ENCODE assay signal across 15 cellular contexts in the genomic region with DNA sequence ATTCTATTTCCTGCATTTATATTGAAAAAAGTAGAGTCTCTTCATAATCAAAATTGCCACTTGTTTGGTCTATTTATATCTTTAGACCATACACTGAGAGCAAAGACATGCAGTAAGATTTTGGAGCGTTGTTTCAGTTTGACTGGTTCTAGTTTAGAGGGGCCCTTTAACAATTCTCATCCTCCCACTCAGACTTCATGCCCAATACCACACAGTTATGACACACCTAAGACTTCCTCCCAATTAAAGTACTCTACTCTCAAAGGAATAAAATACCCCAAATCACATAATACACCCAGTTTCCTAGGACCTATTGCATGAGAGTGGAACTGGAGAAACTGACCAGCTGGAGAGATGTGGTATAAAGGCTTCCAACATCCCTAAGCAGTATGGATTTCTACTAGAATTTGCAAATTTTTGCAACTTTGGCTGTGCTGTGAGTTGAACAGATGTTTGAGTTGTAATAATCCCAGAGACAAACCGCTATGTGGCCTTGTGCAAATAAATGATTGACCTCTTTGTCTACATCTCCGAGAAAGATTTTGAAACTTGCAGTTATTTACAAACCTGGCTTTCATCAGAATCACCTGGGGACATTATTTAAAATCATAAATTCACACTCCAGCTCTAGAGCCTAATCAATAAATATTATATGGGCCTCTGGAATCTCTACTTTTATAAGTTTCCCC.
DNase-seq lines count a peak whose midpoint lies in the region; ATAC-seq and TF ChIP-seq lines count a peak whose summit lies in the region.
"Had no signal": no experiment of that assay in that cellular context is flagged by ENCODE, and none has a peak within 500 bp of the region (broad histone marks: within the 10 kb centered on the region; RNA-seq: fewer than 3 reads in every experiment).

No MANE protein-coding gene starts in this region.

- H3K36me3 Mint-ChIP-seq in CD4-positive, alpha-beta memory T cell, result no peaks in the 10 kb centered on the region
- H3K36me3 Mint-ChIP-seq: CD8-positive, alpha-beta T cell had no signal

- no peaks in the 10 kb centered on the region for H3K36me3 ChIP-seq in right lobe of liver
- H3K36me3 ChIP-seq in CD4-positive, alpha-beta memory T cell (ENCODE audit: insufficient read depth, low read length), result no peaks in the 10 kb centered on the region
- H3K36me3 ChIP-seq: HAP-1 had no signal

- POLR2A ChIA-PET in CD4-positive, alpha-beta memory T cell (lab: Charles Lee; ENCODE audit: partially characterized antibody), result no interaction called here

- H3K9me3 Mint-ChIP-seq in CD4-positive, alpha-beta memory T cell, result peaks cover 0 to 22% (median 6%) of the 10 kb centered on the region in 8 donors

- H3K4me1 Mint-ChIP-seq in CD4-positive, alpha-beta memory T cell, result no peaks in the 10 kb centered on the region

- intact Hi-C loops in right lobe of liver (cut with DNase I), result no loop called here
- intact Hi-C loops in CD4-positive, alpha-beta memory T cell (cut with micrococcal nuclease), result no loop called here

- peak; percentile 3 for DNase-seq in HuH-7.5 (ENCODE audit: low spot score)
- DNase-seq in left lobe of liver (ENCODE audit: low spot score), result no peak
- DNase-seq in right lobe of liver, result no peak
- DNase-seq in CD4-positive, alpha-beta memory T cell, result no peak
- DNase-seq: C1 segment of cervical spinal cord; Caco-2; CD8-positive, alpha-beta T cell; DMS153; DND-41; GOT3; HFFc6 had no signal

- WGBS in right lobe of liver (ENCODE audit: insufficient coverage, low coverage, low lambda C conversion rate, missing lambda C conversion rate), result 62% methylated on average over 3 of the region's 3 CpGs

- no peaks in the 10 kb centered on the region for H3K27me3 ChIP-seq in right lobe of liver
- H3K27me3 ChIP-seq in CD4-positive, alpha-beta memory T cell (ENCODE audit: insufficient read depth, low read length), result no peaks in the 10 kb centered on the region

- H3K9me3 ChIP-seq in right lobe of liver, result no peaks in the 10 kb centered on the region
- no peaks in the 10 kb centered on the region for H3K9me3 ChIP-seq in CD4-positive, alpha-beta memory T cell (ENCODE audit: control insufficient read depth in 1 of 2, low read length in 2 of 2)
- H3K9me3 ChIP-seq: Caco-2, HAP-1 had no signal

- H3K27ac Mint-ChIP-seq in CD4-positive, alpha-beta memory T cell, result no peak overlapping the region
- H3K27ac Mint-ChIP-seq: CD8-positive, alpha-beta T cell; HFFc6 had no signal

- peak in 1 of 4 donors; percentile 3 for TF ChIP-seq CTCF in right lobe of liver (IDR thresholded peaks at IDR 0.05)

- H3K27ac ChIP-seq in right lobe of liver, result peak overlapping the region in 2 of 3 donors; percentile 18 to 52
- no peak overlapping the region for H3K27ac ChIP-seq in CD4-positive, alpha-beta memory T cell (ENCODE audit: low read depth, low read length)

- peaks cover 0 to 31% (median 5%) of the 10 kb centered on the region in 4 donors for H3K4me1 ChIP-seq in right lobe of liver
- no peaks in the 10 kb centered on the region for H3K4me1 ChIP-seq in CD4-positive, alpha-beta memory T cell (ENCODE audit: insufficient read depth, low read length)
- H3K4me1 ChIP-seq: HAP-1 had no signal

- no peak overlapping the region for H3K4me3 ChIP-seq in right lobe of liver
- H3K4me3 ChIP-seq in CD4-positive, alpha-beta memory T cell (ENCODE audit: low read length in 2 of 2), result no peak overlapping the region
- H3K4me3 ChIP-seq: HAP-1 had no signal

- CTCF ChIA-PET in CD4-positive, alpha-beta memory T cell (lab: Charles Lee; ENCODE audit: partially characterized antibody), result no interaction called here

- peak; percentile 82 for ATAC-seq in left lobe of liver
- peak; percentile 76 to 84 (median 78) for ATAC-seq in right lobe of liver
- ATAC-seq in GM21526 (IDR thresholded peaks at IDR 0.05; ENCODE audit: low FRiP score, unreplicated experiment), result no peak
- ATAC-seq in GM18498 (IDR thresholded peaks at IDR 0.05; ENCODE audit: unreplicated experiment), result no peak
- no peak for ATAC-seq in HG03469 (IDR thresholded peaks at IDR 0.05; ENCODE audit: unreplicated experiment)
- ATAC-seq: CD8-positive, alpha-beta T cell had no signal

- no peak for TF ChIP-seq POLR2A in right lobe of liver (IDR thresholded peaks at IDR 0.05)

- no peak overlapping the region for H3K4me3 Mint-ChIP-seq in CD4-positive, alpha-beta memory T cell
- H3K4me3 Mint-ChIP-seq: CD8-positive, alpha-beta T cell; HFFc6 had no signal

- H3K27me3 Mint-ChIP-seq in CD4-positive, alpha-beta memory T cell, result no peaks in the 10 kb centered on the region

Comparison
In these comparisons a context has a peak if more than half of its experiments do, and no peak if none do; other contexts are left out.
1. ATAC-seq: peak in left lobe of liver (single experiment) and right lobe of liver (4 of 4); none in GM21526 (single experiment), GM18498 (single experiment) and HG03469 (single experiment).